In the genomic region with DNA sequence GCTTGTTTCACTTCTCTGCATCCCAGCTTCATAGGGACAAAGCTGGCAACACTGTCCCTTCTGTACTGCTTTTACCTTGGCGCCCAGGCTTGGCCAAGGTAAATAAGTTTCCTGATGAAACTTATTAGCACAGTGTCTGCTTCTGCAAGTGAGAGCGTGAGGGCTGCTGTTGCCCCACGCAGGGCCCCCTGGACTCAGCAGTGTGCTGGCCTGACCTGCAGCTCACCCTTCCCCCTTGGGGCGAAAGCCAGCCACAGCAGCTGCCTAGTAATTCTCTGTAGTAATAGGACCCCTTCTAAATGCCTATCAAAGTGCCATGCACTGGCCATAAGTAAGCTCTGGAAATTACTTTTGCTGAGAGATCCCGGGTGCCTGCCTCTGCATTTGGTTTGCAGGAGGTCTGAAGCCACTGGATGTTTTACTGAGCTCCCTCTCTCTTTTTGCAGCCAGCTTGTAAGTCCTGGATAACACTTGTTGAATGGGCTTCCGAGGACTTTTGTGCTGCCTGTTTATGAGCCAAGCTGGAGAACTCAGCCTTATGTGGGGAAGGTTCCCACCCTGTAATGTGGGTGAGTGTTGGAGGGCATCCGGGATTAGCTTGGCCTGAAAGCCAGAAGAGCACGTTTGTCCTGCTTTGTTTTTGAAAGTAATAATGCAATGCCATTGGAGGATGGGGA, we compare ENCODE assay signal across 1 cellular context.
TF ChIP-seq lines count a peak whose summit lies in the region.

No MANE protein-coding gene starts in this region.

TF ChIP-seq in GM23338, 12 proteins besides CTCF, POLR2A, EP300 and RAD21 (continued from another document):
- TF ChIP-seq ZNF462 (CRISPR knock-in tag; IDR thresholded peaks at IDR 0.05) (no peak), POLR2AphosphoS5 (IDR thresholded peaks at IDR 0.05; ENCODE audit: low read depth) (no peak), JUNB (IDR thresholded peaks at IDR 0.05; ENCODE audit: unreplicated experiment) (no peak), STAT1 (IDR thresholded peaks at IDR 0.05; ENCODE audit: unreplicated experiment) (no peak), EZH2phosphoT487 (IDR thresholded peaks at IDR 0.05; ENCODE audit: unreplicated experiment) (no peak), NANOG (IDR thresholded peaks at IDR 0.05; ENCODE audit: borderline replicate concordance) (no peak), ZNF331 (CRISPR knock-in tag; IDR thresholded peaks at IDR 0.05; ENCODE audit: low read depth) (no peak), EZH2 (IDR thresholded peaks at IDR 0.05; ENCODE audit: low read depth, unreplicated experiment) (no peak)
- TF ChIP-seq, protein P1, sequence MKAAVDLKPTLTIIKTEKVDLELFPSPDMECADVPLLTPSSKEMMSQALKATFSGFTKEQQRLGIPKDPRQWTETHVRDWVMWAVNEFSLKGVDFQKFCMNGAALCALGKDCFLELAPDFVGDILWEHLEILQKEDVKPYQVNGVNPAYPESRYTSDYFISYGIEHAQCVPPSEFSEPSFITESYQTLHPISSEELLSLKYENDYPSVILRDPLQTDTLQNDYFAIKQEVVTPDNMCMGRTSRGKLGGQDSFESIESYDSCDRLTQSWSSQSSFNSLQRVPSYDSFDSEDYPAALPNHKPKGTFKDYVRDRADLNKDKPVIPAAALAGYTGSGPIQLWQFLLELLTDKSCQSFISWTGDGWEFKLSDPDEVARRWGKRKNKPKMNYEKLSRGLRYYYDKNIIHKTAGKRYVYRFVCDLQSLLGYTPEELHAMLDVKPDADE (IDR thresholded peaks at IDR 0.05) = no peak
- TF ChIP-seq, protein P2, sequence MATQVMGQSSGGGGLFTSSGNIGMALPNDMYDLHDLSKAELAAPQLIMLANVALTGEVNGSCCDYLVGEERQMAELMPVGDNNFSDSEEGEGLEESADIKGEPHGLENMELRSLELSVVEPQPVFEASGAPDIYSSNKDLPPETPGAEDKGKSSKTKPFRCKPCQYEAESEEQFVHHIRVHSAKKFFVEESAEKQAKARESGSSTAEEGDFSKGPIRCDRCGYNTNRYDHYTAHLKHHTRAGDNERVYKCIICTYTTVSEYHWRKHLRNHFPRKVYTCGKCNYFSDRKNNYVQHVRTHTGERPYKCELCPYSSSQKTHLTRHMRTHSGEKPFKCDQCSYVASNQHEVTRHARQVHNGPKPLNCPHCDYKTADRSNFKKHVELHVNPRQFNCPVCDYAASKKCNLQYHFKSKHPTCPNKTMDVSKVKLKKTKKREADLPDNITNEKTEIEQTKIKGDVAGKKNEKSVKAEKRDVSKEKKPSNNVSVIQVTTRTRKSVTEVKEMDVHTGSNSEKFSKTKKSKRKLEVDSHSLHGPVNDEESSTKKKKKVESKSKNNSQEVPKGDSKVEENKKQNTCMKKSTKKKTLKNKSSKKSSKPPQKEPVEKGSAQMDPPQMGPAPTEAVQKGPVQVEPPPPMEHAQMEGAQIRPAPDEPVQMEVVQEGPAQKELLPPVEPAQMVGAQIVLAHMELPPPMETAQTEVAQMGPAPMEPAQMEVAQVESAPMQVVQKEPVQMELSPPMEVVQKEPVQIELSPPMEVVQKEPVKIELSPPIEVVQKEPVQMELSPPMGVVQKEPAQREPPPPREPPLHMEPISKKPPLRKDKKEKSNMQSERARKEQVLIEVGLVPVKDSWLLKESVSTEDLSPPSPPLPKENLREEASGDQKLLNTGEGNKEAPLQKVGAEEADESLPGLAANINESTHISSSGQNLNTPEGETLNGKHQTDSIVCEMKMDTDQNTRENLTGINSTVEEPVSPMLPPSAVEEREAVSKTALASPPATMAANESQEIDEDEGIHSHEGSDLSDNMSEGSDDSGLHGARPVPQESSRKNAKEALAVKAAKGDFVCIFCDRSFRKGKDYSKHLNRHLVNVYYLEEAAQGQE (IDR thresholded peaks at IDR 0.05; ENCODE audit: unreplicated experiment) = no peak
